20 cellular contexts compared by ENCODE assay signal in the genomic region with DNA sequence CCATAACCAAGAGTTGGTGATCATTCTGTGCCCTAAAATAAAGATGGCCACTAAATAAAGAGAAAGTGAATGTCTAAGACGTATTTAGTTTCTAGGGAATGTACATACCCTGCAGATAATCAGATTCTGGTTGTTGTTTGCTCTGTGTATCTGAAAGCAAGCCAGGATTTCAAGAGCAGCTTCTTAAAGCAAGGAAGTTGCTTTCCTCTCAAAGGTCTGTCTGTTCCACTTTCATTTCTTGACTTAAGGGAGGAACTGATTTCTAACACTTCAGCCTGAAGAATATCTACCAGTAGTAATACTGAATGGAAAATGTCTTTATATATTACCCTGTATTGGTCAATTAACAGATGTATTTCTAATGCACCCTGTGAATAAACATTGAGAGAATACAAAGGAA.
DNase-seq lines count a peak whose midpoint lies in the region; ATAC-seq, FAIRE-seq and TF ChIP-seq lines count a peak whose summit lies in the region.
"Had no signal": no experiment of that assay in that cellular context is flagged by ENCODE, and none has a peak within 500 bp of the region (broad histone marks: within the 10 kb centered on the region; RNA-seq: fewer than 3 reads in every experiment).

No MANE protein-coding gene starts in this region.

- CTCF ChIA-PET in HepG2 (lab: Yijun Ruan, JAX; ENCODE audit: low intra/inter-chr PET ratio, low total read pairs) = no interaction called here

- H3K27ac ChIP-seq in right lobe of liver (no peak overlapping the region), HepG2 (ENCODE audit: extremely low read length, insufficient read depth, low read length) (no peak overlapping the region)
- H3K27ac ChIP-seq: ascending aorta, KMS-11, right atrium auricular region had no signal

- H3K4me1 Mint-ChIP-seq in brain (peaks cover 56% of the 10 kb centered on the region), memory B cell (no peaks in the 10 kb centered on the region)
- H3K4me1 Mint-ChIP-seq: T-cell had no signal

- H3K36me3 Mint-ChIP-seq in brain = peaks cover 81% of the 10 kb centered on the region
- H3K36me3 Mint-ChIP-seq in memory B cell = peaks cover 26% of the 10 kb centered on the region

- peak overlapping the region in 4 of 5 experiments; percentile 36 to 89 (median 67) for H3K27ac Mint-ChIP-seq in brain
- H3K27ac Mint-ChIP-seq in memory B cell = no peak overlapping the region
- H3K27ac Mint-ChIP-seq: activated naive CD4-positive, alpha-beta T cell treated with anti-CD3 and anti-CD28 coated beads for 36 hours; CD8-positive, alpha-beta T cell; T-cell had no signal

- 56% methylated on average over 1 of the region's 1 CpG for WGBS in right lobe of liver (ENCODE audit: insufficient coverage, low coverage, low lambda C conversion rate, missing lambda C conversion rate)
- 95% methylated on average over 1 of the region's 1 CpG for WGBS in HepG2 (ENCODE audit: low lambda C conversion rate)
- WGBS in lower leg skin, 2 donors = 30 to 48% methylated on average over 1 of the region's 1 CpG

- DNase-seq in right lobe of liver = no peak
- DNase-seq in HepG2 (ENCODE audit: low spot score) = no peak
- no peak for DNase-seq in memory B cell (ENCODE audit: low spot score in 2 of 2)
- DNase-seq in MV-4-11 (lab: John Stamatoyannopoulos, UW) = no peak
- no peak for DNase-seq in H54 (ENCODE audit: insufficient read length, low spot score)
- no peak for DNase-seq in lower leg skin (ENCODE audit: low spot score in 2 of 2)
- DNase-seq: activated naive CD4-positive, alpha-beta T cell treated with anti-CD3 and anti-CD28 coated beads for 36 hours; CD8-positive, alpha-beta T cell; DMS79 treated with DMSO at 0.1 percent for 48 hours; hypothalamus; kidney; NCI-H226; stimulated activated naive CD4-positive, alpha-beta T cell treated with Interleukin-2 at 50 U/mL for 16 hours; T-cell had no signal

- in situ Hi-C loops in HepG2 (cut with HindIII; ENCODE audit: extremely low pct_ligation_motif_present, low pct_unique_long_range_greater_than_20kb) = no loop called here

- H4K20me1 ChIP-seq in HepG2 (ENCODE audit: insufficient read depth, low read length) = no peaks in the 10 kb centered on the region

- POLR2A ChIA-PET in HepG2 (lab: Yijun Ruan, JAX) = no interaction called here

- H3K9ac ChIP-seq in HepG2 (ENCODE audit: insufficient read depth, low read depth, low read length) = no peak overlapping the region
- H3K9ac ChIP-seq: KMS-11 had no signal

- no peak overlapping the region for H3K4me2 ChIP-seq in HepG2 (ENCODE audit: low read depth, low read length)
- H3K4me2 ChIP-seq: KMS-11 had no signal

- H3K36me3 ChIP-seq in right lobe of liver (peaks cover 5 to 38% (median 20%) of the 10 kb centered on the region in 4 donors), HepG2 (replicated peaks in 1 of 2; ENCODE audit: control insufficient read depth in 1 of 2, insufficient read depth in 2 of 2, low read length in 2 of 2) (peaks cover 15 to 68% of the 10 kb centered on the region in 2 experiments)

- ATAC-seq in right lobe of liver = peak; percentile 28 to 72 (median 43)
- no peak for ATAC-seq in HepG2
- peak; percentile 51 for ATAC-seq in memory B cell (ENCODE audit: low read depth)
- ATAC-seq in HG02884 (IDR thresholded peaks at IDR 0.05; ENCODE audit: unreplicated experiment) = no peak
- ATAC-seq: CD8-positive, alpha-beta T cell; Right ventricle myocardium inferior; T-cell had no signal

- H3K27me3 ChIP-seq in right lobe of liver (no peaks in the 10 kb centered on the region), HepG2 (ENCODE audit: control insufficient read depth in 1 of 2, insufficient read depth in 2 of 2, low read length in 2 of 2) (no peaks in the 10 kb centered on the region)
- H3K27me3 ChIP-seq: ascending aorta, right atrium auricular region had no signal

- H3K27me3 Mint-ChIP-seq in brain = no peaks in the 10 kb centered on the region
- H3K27me3 Mint-ChIP-seq in memory B cell = no peaks in the 10 kb centered on the region
- H3K27me3 Mint-ChIP-seq: T-cell had no signal

- TF ChIP-seq CTCF in right lobe of liver (IDR thresholded peaks at IDR 0.05) (no peak), HepG2 (CRISPR knock-in tag; IDR thresholded peaks at IDR 0.05) (no peak), brain (conservative IDR thresholded peaks at IDR 0.05) (no peak), lower leg skin (IDR thresholded peaks at IDR 0.05) (no peak)

- no peaks in the 10 kb centered on the region for H3K79me2 ChIP-seq in HepG2 (ENCODE audit: insufficient read depth, low read length)

- H3K9me3 ChIP-seq in right lobe of liver (no peaks in the 10 kb centered on the region), HepG2 (ENCODE audit: low read length) (no peaks in the 10 kb centered on the region)
- H3K9me3 ChIP-seq: ascending aorta, right atrium auricular region had no signal

- no peaks in the 10 kb centered on the region for H3K9me3 Mint-ChIP-seq in brain
- no peaks in the 10 kb centered on the region for H3K9me3 Mint-ChIP-seq in memory B cell
- H3K9me3 Mint-ChIP-seq: activated naive CD4-positive, alpha-beta T cell treated with anti-CD3 and anti-CD28 coated beads for 36 hours; CD8-positive, alpha-beta T cell; T-cell had no signal

- H3K4me3 ChIP-seq in right lobe of liver = no peak overlapping the region
- no peak overlapping the region for H3K4me3 ChIP-seq in HepG2 (replicated peaks in 1 of 3; ENCODE audit: insufficient read depth in 1 of 3, low read depth in 2 of 3, low read length in 3 of 3)
- no peak overlapping the region for H3K4me3 ChIP-seq in lower leg skin (ENCODE audit: low read depth, poor library complexity, severe bottlenecking)
- H3K4me3 ChIP-seq: ascending aorta, right atrium auricular region had no signal

- no peaks in the 10 kb centered on the region for H3K4me1 ChIP-seq in right lobe of liver
- no peaks in the 10 kb centered on the region for H3K4me1 ChIP-seq in HepG2 (ENCODE audit: insufficient read depth, low read length)
- H3K4me1 ChIP-seq: ascending aorta had no signal

- no peak overlapping the region for H2AFZ ChIP-seq in HepG2 (ENCODE audit: low read length)

- no peak for FAIRE-seq in HepG2 (lab: Jason Lieb, UNC)
- FAIRE-seq in H54 (lab: Jason Lieb, UNC) = no peak
- FAIRE-seq: kidney had no signal

- TF ChIP-seq RAD21 in HepG2 (CRISPR knock-in tag; IDR thresholded peaks at IDR 0.05) = no peak

- intact Hi-C loops in right lobe of liver (cut with DNase I) (no loop called here), HepG2 (cut with micrococcal nuclease; ENCODE audit: unreplicated experiment) (no loop called here), lower leg skin (cut with DNase I; ENCODE audit: low total_unique reads) (no loop called here)

- H3K4me3 Mint-ChIP-seq in brain (peak overlapping the region in 1 of 5 experiments; percentile 62), memory B cell (no peak overlapping the region)
- H3K4me3 Mint-ChIP-seq: activated naive CD4-positive, alpha-beta T cell treated with anti-CD3 and anti-CD28 coated beads for 36 hours; CD8-positive, alpha-beta T cell; T-cell had no signal

- TF ChIP-seq POLR2A in right lobe of liver (IDR thresholded peaks at IDR 0.05) = no peak
- no peak for TF ChIP-seq POLR2A in HepG2 (IDR thresholded peaks at IDR 0.05; ENCODE audit: insufficient read depth in 1 of 2, low read depth in 2 of 2, low read length in 2 of 2)
- TF ChIP-seq POLR2A in H54 (IDR thresholded peaks at IDR 0.05; ENCODE audit: low read depth, low read length) = no peak
- no peak for TF ChIP-seq POLR2A in lower leg skin (IDR thresholded peaks at IDR 0.05)

- no TSS peak for BruUV-seq in HepG2 (replicated peaks; lab: Mats Ljungman, UMichigan)

- TF ChIP-seq EP300 in HepG2 (IDR thresholded peaks at IDR 0.05; ENCODE audit: low read depth in 2 of 2, low read length in 2 of 2) (no peak), HepG2 (CRISPR knock-in tag; IDR thresholded peaks at IDR 0.05; ENCODE audit: borderline replicate concordance) (no peak)

TF ChIP-seq in HepG2, 621 proteins besides CTCF, POLR2A, EP300 and RAD21 (continues in another document):
- TF ChIP-seq, protein P1, sequence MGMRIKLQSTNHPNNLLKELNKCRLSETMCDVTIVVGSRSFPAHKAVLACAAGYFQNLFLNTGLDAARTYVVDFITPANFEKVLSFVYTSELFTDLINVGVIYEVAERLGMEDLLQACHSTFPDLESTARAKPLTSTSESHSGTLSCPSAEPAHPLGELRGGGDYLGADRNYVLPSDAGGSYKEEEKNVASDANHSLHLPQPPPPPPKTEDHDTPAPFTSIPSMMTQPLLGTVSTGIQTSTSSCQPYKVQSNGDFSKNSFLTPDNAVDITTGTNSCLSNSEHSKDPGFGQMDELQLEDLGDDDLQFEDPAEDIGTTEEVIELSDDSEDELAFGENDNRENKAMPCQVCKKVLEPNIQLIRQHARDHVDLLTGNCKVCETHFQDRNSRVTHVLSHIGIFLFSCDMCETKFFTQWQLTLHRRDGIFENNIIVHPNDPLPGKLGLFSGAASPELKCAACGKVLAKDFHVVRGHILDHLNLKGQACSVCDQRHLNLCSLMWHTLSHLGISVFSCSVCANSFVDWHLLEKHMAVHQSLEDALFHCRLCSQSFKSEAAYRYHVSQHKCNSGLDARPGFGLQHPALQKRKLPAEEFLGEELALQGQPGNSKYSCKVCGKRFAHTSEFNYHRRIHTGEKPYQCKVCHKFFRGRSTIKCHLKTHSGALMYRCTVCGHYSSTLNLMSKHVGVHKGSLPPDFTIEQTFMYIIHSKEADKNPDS (CRISPR knock-in tag; IDR thresholded peaks at IDR 0.05) = no peak
- TF ChIP-seq ZFP36L1 (CRISPR knock-in tag; IDR thresholded peaks at IDR 0.05) (no peak), ZNF605 (CRISPR knock-in tag; IDR thresholded peaks at IDR 0.05) (no peak), ZFX (CRISPR knock-in tag; IDR thresholded peaks at IDR 0.05; ENCODE audit: low read depth) (no peak)
- TF ChIP-seq, protein P2, sequence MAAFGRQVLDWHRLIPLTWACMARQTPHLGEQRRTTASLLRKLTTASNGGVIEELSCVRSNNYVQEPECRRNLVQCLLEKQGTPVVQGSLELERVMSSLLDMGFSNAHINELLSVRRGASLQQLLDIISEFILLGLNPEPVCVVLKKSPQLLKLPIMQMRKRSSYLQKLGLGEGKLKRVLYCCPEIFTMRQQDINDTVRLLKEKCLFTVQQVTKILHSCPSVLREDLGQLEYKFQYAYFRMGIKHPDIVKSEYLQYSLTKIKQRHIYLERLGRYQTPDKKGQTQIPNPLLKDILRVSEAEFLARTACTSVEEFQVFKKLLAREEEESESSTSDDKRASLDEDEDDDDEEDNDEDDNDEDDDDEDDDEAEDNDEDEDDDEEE (CRISPR knock-in tag; IDR thresholded peaks at IDR 0.05) = no peak

Comparison
In these comparisons a context has a peak if more than half of its experiments do, and no peak if none do; other contexts are left out.
1. ATAC-seq: peak in right lobe of liver (4 of 4) and memory B cell (single experiment); none in HepG2 (single experiment) and HG02884 (single experiment).